10 cellular contexts compared by ENCODE assay signal in genomic region chr15:41957021-41957897, GRCh38. TPM values are rescaled to one million over a fixed set of nuclear protein-coding genes. Genes with fewer than 3 reads are reported as not detected.
DNase-seq lines count a peak whose midpoint lies in the region; ATAC-seq and TF ChIP-seq lines count a peak whose summit lies in the region.
"Had no signal": no experiment of that assay in that cellular context is flagged by ENCODE, and none has a peak within 500 bp of the region (broad histone marks: within the 10 kb centered on the region; RNA-seq: fewer than 3 reads in every experiment).

No MANE protein-coding gene starts in this region.

- no peak overlapping the region for H3K4me3 Mint-ChIP-seq in activated CD4-positive, alpha-beta T cell treated with anti-CD3 and anti-CD28 coated beads, Interleukin-2, amount 10 ng/mL, durations not matched to agents 7 days and 5 days
- H3K4me3 Mint-ChIP-seq in effector memory CD8-positive, alpha-beta T cell: no peak overlapping the region

- H3K9me3 ChIP-seq in stomach: no peaks in the 10 kb centered on the region
- H3K9me3 ChIP-seq: A549 had no signal

- peak overlapping the region; percentile 70 for H3K27ac Mint-ChIP-seq in activated CD4-positive, alpha-beta T cell treated with anti-CD3 and anti-CD28 coated beads, Interleukin-2, amount 10 ng/mL, durations not matched to agents 7 days and 5 days
- H3K27ac Mint-ChIP-seq in effector memory CD8-positive, alpha-beta T cell: peak overlapping the region in 1 of 2 donors; percentile 19

- H3K27me3 Mint-ChIP-seq in activated CD4-positive, alpha-beta T cell treated with anti-CD3 and anti-CD28 coated beads, Interleukin-2, amount 10 ng/mL, durations not matched to agents 7 days and 5 days: no peaks in the 10 kb centered on the region
- H3K27me3 Mint-ChIP-seq in effector memory CD8-positive, alpha-beta T cell: no peaks in the 10 kb centered on the region

- H3K27ac ChIP-seq in stomach: peak overlapping the region; percentile 1 to 60 (median 45)

- intact Hi-C loops in stomach (cut with DNase I; ENCODE audit: low total_unique reads): no loop called here

- H3K4me3 ChIP-seq in stomach: no peak overlapping the region
- H3K4me3 ChIP-seq: A549 had no signal

- peaks cover 21 to 45% (median 29%) of the 10 kb centered on the region in 4 donors for H3K4me1 ChIP-seq in stomach

- H3K9me3 Mint-ChIP-seq in activated CD4-positive, alpha-beta T cell treated with anti-CD3 and anti-CD28 coated beads, Interleukin-2, amount 10 ng/mL, durations not matched to agents 7 days and 5 days: no peaks in the 10 kb centered on the region
- H3K9me3 Mint-ChIP-seq in effector memory CD8-positive, alpha-beta T cell: no peaks in the 10 kb centered on the region

- POLR2A ChIA-PET in activated CD4-positive, alpha-beta T cell treated with anti-CD3 and anti-CD28 coated beads, Interleukin-2, amount 10 ng/mL, durations not matched to agents 7 days and 5 days (lab: Charles Lee): no interaction called here

- H3K4me1 Mint-ChIP-seq in activated CD4-positive, alpha-beta T cell treated with anti-CD3 and anti-CD28 coated beads, Interleukin-2, amount 10 ng/mL, durations not matched to agents 7 days and 5 days: peaks cover 33% of the 10 kb centered on the region
- peaks cover 13 to 16% of the 10 kb centered on the region in 2 donors for H3K4me1 Mint-ChIP-seq in effector memory CD8-positive, alpha-beta T cell (ENCODE audit: low read depth in 2 of 2)

- no peak for DNase-seq in activated CD4-positive, alpha-beta T cell treated with anti-CD3 and anti-CD28 coated beads, Interleukin-2, amount 10 ng/mL, durations not matched to agents 7 days and 5 days
- no peak for DNase-seq in activated CD4-positive, alpha-beta T cell treated with anti-CD3 and anti-CD28 coated beads, Interleukin-2, amount 50 U/mL, for 1 hour
- DNase-seq in effector memory CD8-positive, alpha-beta T cell: no peak
- DNase-seq in stomach: no peak
- no peak for DNase-seq in cerebellar nuclear complex (lab: John Stamatoyannopoulos, UW)
- no peak for DNase-seq in AG20443 (ENCODE audit: low spot score)
- DNase-seq in germinal center (ENCODE audit: low spot score): no peak
- DNase-seq: activated CD8-positive, alpha-beta memory T cell treated with anti-CD3 and anti-CD28 coated beads, Interleukin-2, amount 50 U/mL, for 4 hours had no signal

- peaks cover 12% of the 10 kb centered on the region for H3K36me3 Mint-ChIP-seq in activated CD4-positive, alpha-beta T cell treated with anti-CD3 and anti-CD28 coated beads, Interleukin-2, amount 10 ng/mL, durations not matched to agents 7 days and 5 days (ENCODE audit: low read depth)
- peaks cover 48% of the 10 kb centered on the region for H3K36me3 Mint-ChIP-seq in effector memory CD8-positive, alpha-beta T cell (ENCODE audit: insufficient read depth)

- no peaks in the 10 kb centered on the region for H3K27me3 ChIP-seq in stomach

- no peak for TF ChIP-seq CTCF in stomach (IDR thresholded peaks at IDR 0.05)

- CTCF ChIA-PET in activated CD4-positive, alpha-beta T cell treated with anti-CD3 and anti-CD28 coated beads, Interleukin-2, amount 10 ng/mL, durations not matched to agents 7 days and 5 days (lab: Charles Lee): interaction anchor here (0.8 to 1.3 kb wide), 4 partner anchors 9 to 13 kb away, joined by 3 to 6 read pairs (median 3); no protein-coding TSS in a partner anchor

- no peak for TF ChIP-seq EP300 in stomach (IDR thresholded peaks at IDR 0.05)

- H3K36me3 ChIP-seq in stomach: peaks cover 11 to 26% (median 16%) of the 10 kb centered on the region in 4 donors

- no peak for TF ChIP-seq POLR2A in stomach (IDR thresholded peaks at IDR 0.05)

- peak; percentile 66 for ATAC-seq in HG02973 (IDR thresholded peaks at IDR 0.05; ENCODE audit: unreplicated experiment)
- peak; percentile 22 for ATAC-seq in effector memory CD8-positive, alpha-beta T cell (replicated peaks)
- ATAC-seq: A549 had no signal

- 74 to 82% (median 80%) methylated on average over 12 of the region's 12 CpGs for whole genome bisulfite sequencing in stomach, 5 donors

RNA-seq across cellular contexts. Expression of gene EHD4, which starts 15.1 kb away (rescaled TPM):
- 10 to 100 TPM; 14.5 TPM for total RNA-seq in activated CD4-positive, alpha-beta T cell treated with anti-CD3 and anti-CD28 coated beads, Interleukin-2, amount 10 ng/mL, durations not matched to agents 7 days and 5 days
- total RNA-seq in stomach: 10 to 100 TPM in 4 of 5 donors, 1 to 10 TPM in 1; 9.4 to 86.4 (median 23.1) TPM
- polyA plus RNA-seq in stomach: 10 to 100 TPM in 1 of 3 donors, 1 to 10 TPM in 2; 5.8 to 12.1 (median 9.8) TPM
